In the genomic region with DNA sequence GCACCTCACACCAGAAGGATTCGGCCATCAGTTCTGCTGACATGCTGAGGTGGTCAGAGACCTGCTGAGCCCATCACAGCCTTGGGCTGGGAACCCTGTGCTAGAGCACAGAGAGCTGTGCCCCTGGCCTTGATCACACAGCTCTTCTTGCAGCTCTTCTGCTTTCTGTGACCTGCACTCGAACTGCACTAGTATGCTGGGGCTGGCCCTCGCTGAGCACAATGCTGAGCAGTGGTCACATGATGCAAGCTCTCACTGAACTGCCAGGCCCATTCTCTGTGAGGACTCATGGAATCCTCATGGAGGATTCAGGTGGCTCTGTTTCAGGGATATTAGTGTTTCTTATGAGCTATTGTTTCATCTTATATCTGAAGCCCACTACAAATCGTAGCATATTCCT, we compare ENCODE assay signal across 18 cellular contexts. TPM values are rescaled to one million over a fixed set of nuclear protein-coding genes. Genes with fewer than 3 reads are reported as not detected.
DNase-seq lines count a peak whose midpoint lies in the region; TF ChIP-seq lines count a peak whose summit lies in the region.
"Had no signal": no experiment of that assay in that cellular context is flagged by ENCODE, and none has a peak within 500 bp of the region (broad histone marks: within the 10 kb centered on the region; RNA-seq: fewer than 3 reads in every experiment).

No MANE protein-coding gene starts in this region.

- TF ChIP-seq POLR2A in testis (IDR thresholded peaks at IDR 0.05): no peak

- peak overlapping the region; percentile 77; the same call in 1 of the 2 replicates for H3K27ac ChIP-seq in VCaP
- peak overlapping the region; percentile 72 to 79 for H3K27ac ChIP-seq in testis

- no peak overlapping the region for H3K4me3 ChIP-seq in testis

- H3K9me3 ChIP-seq in testis: no peaks in the 10 kb centered on the region
- H3K9me3 ChIP-seq: BE2C had no signal

- TF ChIP-seq CTCF in VCaP (conservative IDR thresholded peaks at IDR 0.05): no peak
- TF ChIP-seq CTCF in testis (IDR thresholded peaks at IDR 0.05): no peak

- no peaks in the 10 kb centered on the region for H3K36me3 ChIP-seq in testis (ENCODE audit: low read depth, missing control alignments)

- intact Hi-C loops in testis (cut with DNase I; ENCODE audit: low total_unique reads): no loop called here

- peaks cover 64% of the 10 kb centered on the region for H3K4me1 ChIP-seq in testis
- H3K4me1 ChIP-seq: BE2C had no signal

- WGBS in testis, 2 donors: 67 to 85% methylated on average over 3 to 4 of the region's 4 CpGs

- DNase-seq in MV-4-11 (lab: John Stamatoyannopoulos, UW) (peak; percentile 14), iris pigment epithelial cell (ENCODE audit: low read depth) (peak; percentile 36), testis (no peak), foreskin melanocyte (no peak), activated gamma-delta T cell treated with Interleukin-2 at 50 U/mL for 16 hours (no peak)
- DNase-seq: ACHN; BE2C; C1 segment of cervical spinal cord; CD4-positive, CD25-positive, alpha-beta regulatory T cell; CD8-positive, alpha-beta memory T cell; COR-L47; DMS 273 treated with DMSO at 0.1 percent for 48 hours; DMS53; DND-41; EL; HCEC 1CT; IMR-90 had no signal

- no peaks in the 10 kb centered on the region for H3K27me3 ChIP-seq in testis
- H3K27me3 ChIP-seq: BE2C had no signal

RNA-seq across cellular contexts. Expression of gene FBXO21, which starts 22.5 kb away (rescaled TPM):
- total RNA-seq in testis: 100 to 1,000 TPM; 290 to 519 TPM
- polyA plus RNA-seq in testis (ENCODE audit: insufficient read depth, low read depth, low replicate concordance): 101 TPM

Comparison
In these comparisons a context has a peak if more than half of its experiments do, and no peak if none do; other contexts are left out.
1. DNase-seq: peak in MV-4-11 (single experiment) and iris pigment epithelial cell (single experiment); none in testis (single experiment), foreskin melanocyte (single experiment) and activated gamma-delta T cell treated with Interleukin-2 at 50 U/mL for 16 hours (single experiment).